ENCODE assay signal across 8 cellular contexts in the genomic region with DNA sequence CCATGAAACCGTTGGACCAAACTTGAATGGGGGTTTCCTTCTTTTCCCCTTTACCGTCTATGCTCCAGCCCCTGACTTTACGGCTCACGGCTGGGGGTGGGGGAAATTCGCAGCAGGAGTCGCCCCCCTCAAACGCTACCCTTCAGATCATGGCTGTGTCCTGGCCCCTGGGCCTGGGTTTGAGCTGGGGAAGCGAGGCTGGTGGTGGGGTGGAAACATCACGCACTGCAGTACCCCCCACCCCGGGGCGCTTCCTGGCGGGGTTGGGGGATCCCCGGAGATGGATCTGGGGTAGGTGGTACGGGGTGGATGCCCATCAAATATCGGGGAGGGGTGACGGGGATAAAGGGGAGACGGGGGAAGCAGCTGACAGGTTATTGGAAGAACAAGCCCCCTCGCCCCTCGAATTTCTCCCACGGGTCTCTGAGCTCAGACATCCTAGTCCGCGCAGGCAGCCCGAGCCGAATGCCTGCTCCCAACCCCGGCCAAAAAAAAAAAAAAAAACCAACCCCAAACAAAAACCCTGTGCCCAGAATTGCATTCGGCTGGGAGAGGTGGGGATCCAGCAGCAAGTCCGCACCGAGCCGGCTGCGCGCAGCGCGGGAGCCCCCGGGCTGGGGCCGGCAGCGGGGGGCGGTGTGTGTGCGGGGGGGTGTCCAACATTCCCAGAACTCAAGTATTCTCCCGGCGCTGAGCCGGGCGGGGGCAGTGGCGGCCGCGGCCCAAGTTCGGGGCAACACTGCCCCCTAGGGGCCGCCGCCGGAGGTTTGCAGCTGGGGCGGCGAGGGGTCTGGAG. TPM values are rescaled to one million over a fixed set of nuclear protein-coding genes. Genes with fewer than 3 reads are reported as not detected.
DNase-seq lines count a peak whose midpoint lies in the region; ATAC-seq, FAIRE-seq and TF ChIP-seq lines count a peak whose summit lies in the region.

No MANE protein-coding gene starts in this region.

- FAIRE-seq in HepG2 (lab: Jason Lieb, UNC), result no peak

- peaks cover 58% of the 10 kb centered on the region for H3K4me1 ChIP-seq in HepG2 (ENCODE audit: insufficient read depth, low read length)

- intact Hi-C loops in HepG2 (cut with micrococcal nuclease; ENCODE audit: unreplicated experiment), result loop anchor here (1.0 to 5.0 kb wide), 4 partner anchors 62 to 368 kb away; no protein-coding TSS in a partner anchor

- no peak for TF ChIP-seq POLR2A in HepG2 (IDR thresholded peaks at IDR 0.05; ENCODE audit: insufficient read depth in 1 of 2, low read depth in 2 of 2, low read length in 2 of 2)

- TF ChIP-seq CTCF in HepG2 (CRISPR knock-in tag; IDR thresholded peaks at IDR 0.05), result peak; percentile 90

- H3K9me3 ChIP-seq in HepG2 (ENCODE audit: low read length), result no peaks in the 10 kb centered on the region

- no peak for TF ChIP-seq EP300 in HepG2 (IDR thresholded peaks at IDR 0.05; ENCODE audit: low read depth in 2 of 2, low read length in 2 of 2)
- no peak for TF ChIP-seq EP300 in HepG2 (CRISPR knock-in tag; IDR thresholded peaks at IDR 0.05; ENCODE audit: borderline replicate concordance)

- H3K27ac Mint-ChIP-seq in activated CD4-positive, alpha-beta T cell treated with anti-CD3 and anti-CD28 coated beads, Interleukin-2, amount 10 ng/mL, durations not matched to agents 7 days and 5 days, result peak overlapping the region; percentile 78

- CTCF ChIA-PET in activated CD4-positive, alpha-beta T cell treated with anti-CD3 and anti-CD28 coated beads, Interleukin-2, amount 10 ng/mL, durations not matched to agents 7 days and 5 days (lab: Charles Lee), result interaction anchor here (0.6 to 3.0 kb wide), 40 partner anchors 8 to 525 kb away, joined by 3 to 16 read pairs (median 3); a partner anchor contains a TSS
- CTCF ChIA-PET in HepG2 (lab: Yijun Ruan, JAX; ENCODE audit: low intra/inter-chr PET ratio, low total read pairs), result interaction anchor here (0.8 to 3.0 kb wide), 4 partner anchors 178 to 408 kb away, joined by 3 to 18 read pairs (median 10); no protein-coding TSS in a partner anchor

- H3K9ac ChIP-seq in HepG2 (ENCODE audit: insufficient read depth, low read depth, low read length), result peak overlapping the region; percentile 77

- TF ChIP-seq RAD21 in HepG2 (CRISPR knock-in tag; IDR thresholded peaks at IDR 0.05), result peak; percentile 98

- peak overlapping the region; percentile 76 for H3K4me3 Mint-ChIP-seq in activated CD4-positive, alpha-beta T cell treated with anti-CD3 and anti-CD28 coated beads, Interleukin-2, amount 10 ng/mL, durations not matched to agents 7 days and 5 days

- H3K9me3 Mint-ChIP-seq in activated CD4-positive, alpha-beta T cell treated with anti-CD3 and anti-CD28 coated beads, Interleukin-2, amount 10 ng/mL, durations not matched to agents 7 days and 5 days, result no peaks in the 10 kb centered on the region

- no TSS peak for BruUV-seq in HepG2 (replicated peaks; lab: Mats Ljungman, UMichigan)

- WGBS in HepG2 (ENCODE audit: low lambda C conversion rate), result under 1% methylated on average over 34 of the region's 51 CpGs

- H3K4me3 ChIP-seq in HepG2 (replicated peaks in 1 of 3; ENCODE audit: insufficient read depth in 1 of 3, low read depth in 2 of 3, low read length in 3 of 3), result peak overlapping the region; percentile 66 to 77 (median 74)

- H3K27ac ChIP-seq in HepG2 (ENCODE audit: extremely low read length, insufficient read depth, low read length), result peak overlapping the region; percentile 79

- no peaks in the 10 kb centered on the region for H3K36me3 ChIP-seq in HepG2 (replicated peaks in 1 of 2; ENCODE audit: control insufficient read depth in 1 of 2, insufficient read depth in 2 of 2, low read length in 2 of 2)

- in situ Hi-C loops in HepG2 (cut with HindIII; ENCODE audit: extremely low pct_ligation_motif_present, low pct_unique_long_range_greater_than_20kb), result loop anchor here (5.0 to 10.0 kb wide), 3 partner anchors 82 to 367 kb away; a partner anchor contains a TSS

- H3K36me3 Mint-ChIP-seq in activated CD4-positive, alpha-beta T cell treated with anti-CD3 and anti-CD28 coated beads, Interleukin-2, amount 10 ng/mL, durations not matched to agents 7 days and 5 days (ENCODE audit: low read depth), result no peaks in the 10 kb centered on the region

- H4K20me1 ChIP-seq in HepG2 (ENCODE audit: insufficient read depth, low read length), result no peaks in the 10 kb centered on the region

- H3K27me3 ChIP-seq in HepG2 (ENCODE audit: control insufficient read depth in 1 of 2, insufficient read depth in 2 of 2, low read length in 2 of 2), result peaks cover 0 to 10% of the 10 kb centered on the region in 2 experiments; a peak in 3 of 5 replicates

- ATAC-seq in HG03066 (IDR thresholded peaks at IDR 0.05; ENCODE audit: low read depth, unreplicated experiment), result peak; percentile 62
- peak; percentile 83 for ATAC-seq in HepG2

- no peaks in the 10 kb centered on the region for H3K79me2 ChIP-seq in HepG2 (ENCODE audit: insufficient read depth, low read length)

- H3K4me1 Mint-ChIP-seq in activated CD4-positive, alpha-beta T cell treated with anti-CD3 and anti-CD28 coated beads, Interleukin-2, amount 10 ng/mL, durations not matched to agents 7 days and 5 days, result peaks cover 42% of the 10 kb centered on the region

- peak; percentile 74 for DNase-seq in NCI-H1436 (lab: John Stamatoyannopoulos, UW)
- DNase-seq in NCI-H1436 treated with DMSO at 0.1 percent for 48 hours (lab: John Stamatoyannopoulos, UW), result no peak
- peak; percentile 79 for DNase-seq in NCI-H345 (lab: John Stamatoyannopoulos, UW)
- peak; percentile 67 for DNase-seq in activated CD4-positive, alpha-beta T cell treated with anti-CD3 and anti-CD28 coated beads, Interleukin-2, amount 10 ng/mL, durations not matched to agents 7 days and 5 days
- peak; percentile 82 for DNase-seq in dermis blood vessel endothelial cell
- DNase-seq in HepG2 (ENCODE audit: low spot score), result peak; percentile 58
- peak; percentile 76 to 78 for DNase-seq in stimulated activated CD4-positive, alpha-beta T cell treated with anti-CD3 and anti-CD28 coated beads, Interleukin-2, amount 100 ng/mL, for 24 hours

- H3K4me2 ChIP-seq in HepG2 (ENCODE audit: low read depth, low read length), result peak overlapping the region; percentile 97

- peaks cover 18% of the 10 kb centered on the region for H3K27me3 Mint-ChIP-seq in activated CD4-positive, alpha-beta T cell treated with anti-CD3 and anti-CD28 coated beads, Interleukin-2, amount 10 ng/mL, durations not matched to agents 7 days and 5 days

- no peak overlapping the region for H2AFZ ChIP-seq in HepG2 (ENCODE audit: low read length)

- POLR2A ChIA-PET in activated CD4-positive, alpha-beta T cell treated with anti-CD3 and anti-CD28 coated beads, Interleukin-2, amount 10 ng/mL, durations not matched to agents 7 days and 5 days (lab: Charles Lee), result no interaction called here
- POLR2A ChIA-PET in HepG2 (lab: Yijun Ruan, JAX), result interaction anchor here (0.9 to 1.5 kb wide), 4 partner anchors 82 to 307 kb away, joined by 4 to 21 read pairs (median 5); a partner anchor contains a TSS

TF ChIP-seq in HepG2, 621 proteins besides CTCF, POLR2A, EP300 and RAD21 (continues in another document):
- TF ChIP-seq REPIN1 (CRISPR knock-in tag; IDR thresholded peaks at IDR 0.05; ENCODE audit: borderline replicate concordance, low read depth) (peak; percentile 45; the same call in 1 of the 2 replicates), MTA1 (CRISPR knock-in tag; IDR thresholded peaks at IDR 0.05; ENCODE audit: borderline replicate concordance) (peak; percentile 56; the same call in 1 of the 2 replicates), KDM5A (IDR thresholded peaks at IDR 0.05; ENCODE audit: borderline replicate concordance, low read length) (peak; percentile 52; the same call in 1 of the 2 replicates), HES4 (CRISPR knock-in tag; IDR thresholded peaks at IDR 0.05; ENCODE audit: borderline replicate concordance) (no peak), ZFP90 (CRISPR knock-in tag; IDR thresholded peaks at IDR 0.05; ENCODE audit: borderline replicate concordance) (no peak)
- TF ChIP-seq, protein P1, sequence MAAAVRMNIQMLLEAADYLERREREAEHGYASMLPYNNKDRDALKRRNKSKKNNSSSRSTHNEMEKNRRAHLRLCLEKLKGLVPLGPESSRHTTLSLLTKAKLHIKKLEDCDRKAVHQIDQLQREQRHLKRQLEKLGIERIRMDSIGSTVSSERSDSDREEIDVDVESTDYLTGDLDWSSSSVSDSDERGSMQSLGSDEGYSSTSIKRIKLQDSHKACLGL (CRISPR knock-in tag; IDR thresholded peaks at IDR 0.05), result no peak

RNA-seq across cellular contexts. Expression of a gene that starts 59.0 kb away (rescaled TPM):
- total RNA-seq in activated CD4-positive, alpha-beta T cell treated with anti-CD3 and anti-CD28 coated beads, Interleukin-2, amount 10 ng/mL, durations not matched to agents 7 days and 5 days, result 1 to 10 TPM; 1.9 to 2.0 TPM
- 1.0 and 3.0 TPM in 2 replicates for total RNA-seq in dermis blood vessel endothelial cell
- total RNA-seq in HepG2 (2016; rRNA removed; fragmentation: Illumina TruSeq; extraction: Trizol), result 3.0 and 3.3 TPM in 2 replicates
- total RNA-seq in HepG2 (2016; cell fraction: cytosol; rRNA removed; fragmentation: Illumina TruSeq; extraction: Trizol; ENCODE audit: low read depth), result 0.79 and 1.0 TPM in 2 replicates
- total RNA-seq in HepG2 (2016; cell fraction: insoluble cytoplasmic fraction; rRNA removed; fragmentation: Illumina TruSeq; extraction: Trizol), result 2.1 and 2.6 TPM in 2 replicates
- total RNA-seq in HepG2 (2016; cell fraction: membrane; rRNA removed; fragmentation: Illumina TruSeq; extraction: Trizol), result 2.2 TPM in 2 replicates
- 1.8 and 2.5 TPM in 2 replicates for total RNA-seq in HepG2 (2016; cell fraction: nucleus; rRNA removed; fragmentation: Illumina TruSeq; extraction: Trizol)
- 2.6 and 2.8 TPM in 2 replicates for polyA plus RNA-seq in HepG2 (2011; rRNA removed)
- polyA plus RNA-seq in HepG2 (2011; cell fraction: cytosol; rRNA removed), result 0.88 and 1.6 TPM in 2 replicates
- 6.8 and 12.7 TPM in 2 replicates for polyA plus RNA-seq in HepG2 (2011; cell fraction: nucleus; rRNA removed)
- 1.4 and 2.1 TPM in 2 replicates for polyA plus RNA-seq in HepG2 (2012)
- 0.62 and 0.68 TPM in 2 replicates for polyA plus RNA-seq in HepG2 (2016; cell fraction: cytosol; fragmentation: Illumina TruSeq; extraction: Trizol; ENCODE audit: low read depth)
- 1.9 and 3.1 TPM in 2 replicates for polyA plus RNA-seq in HepG2 (2016; cell fraction: insoluble cytoplasmic fraction; fragmentation: Illumina TruSeq; extraction: Trizol; ENCODE audit: low read depth)
- 1.3 and 1.4 TPM in 2 replicates for polyA plus RNA-seq in HepG2 (2016; cell fraction: membrane; fragmentation: Illumina TruSeq; extraction: Trizol; ENCODE audit: low read depth)
- polyA plus RNA-seq in HepG2 (2016; cell fraction: nucleus; fragmentation: Illumina TruSeq; extraction: Trizol; ENCODE audit: insufficient read depth, low read depth), result 4.8 and 6.2 TPM in 2 replicates
- 7.7 and 8.7 TPM in 2 replicates for polyA minus RNA-seq in HepG2 (2011; rRNA and poly(A)+ RNA removed; ENCODE audit: low replicate concordance)
- polyA minus RNA-seq in HepG2 (2011; cell fraction: cytosol; rRNA and poly(A)+ RNA removed), result 1.4 and 2.3 TPM in 2 replicates
- polyA minus RNA-seq in HepG2 (2011; cell fraction: nucleus; rRNA and poly(A)+ RNA removed), result 3.1 and 5.0 TPM in 2 replicates
